Comparison of ENCODE assay signal across 8 cellular contexts in genomic region chr22:46578824-46579561, GRCh38. TPM values are rescaled to one million over a fixed set of nuclear protein-coding genes. Genes with fewer than 3 reads are reported as not detected.
A peak's percentile ranks its signal among the peaks of the same experiment; 100 is the strongest.
DNase-seq lines count a peak whose midpoint lies in the region; ATAC-seq and TF ChIP-seq lines count a peak whose summit lies in the region.

No MANE protein-coding gene starts in this region.

- CTCF ChIA-PET in PC-3 (lab: Charles Lee): no interaction called here

- no peak for TF ChIP-seq POLR2A in lower leg skin (IDR thresholded peaks at IDR 0.05)

- POLR2A ChIA-PET in PC-3 (lab: Charles Lee; ENCODE audit: unreplicated experiment): no interaction called here

- peaks cover 61% of the 10 kb centered on the region for H4K20me1 ChIP-seq in BLaER1
- no peaks in the 10 kb centered on the region for H4K20me1 ChIP-seq in PC-3 (ENCODE audit: low read length)

- H3K4me2 ChIP-seq in BLaER1: peak overlapping the region; percentile 100
- 0 out of 2 replicates have a peak overlapping the region, but pooled peaks have one; percentile 95 for H3K4me2 ChIP-seq in PC-3 (ENCODE audit: low read length)

- H3K36me3 ChIP-seq in BLaER1 (peaks cover 5% of the 10 kb centered on the region; the same call in 1 of the 2 replicates), PC-3 (ENCODE audit: low read depth, low read length) (no peaks in the 10 kb centered on the region)

- peaks cover 26% of the 10 kb centered on the region for H3K79me2 ChIP-seq in PC-3 (ENCODE audit: low read length)

- ATAC-seq in PC-3 (no peak), esophagus mucosa (peak; percentile 1), GM21528 (IDR thresholded peaks at IDR 0.05; ENCODE audit: low FRiP score, unreplicated experiment) (no peak)

- H3K4me1 Mint-ChIP-seq in neural crest cell: peaks cover 24% of the 10 kb centered on the region

- H3K4me1 ChIP-seq in BLaER1 (peaks cover 84% of the 10 kb centered on the region), PC-3 (ENCODE audit: insufficient read depth, low read length) (peaks cover 29% of the 10 kb centered on the region)

- DNase-seq in PC-3 (no peak), neural crest cell (ENCODE audit: low read depth, low spot score) (no peak), NCI-H2227 treated with DMSO at 0.1 percent for 48 hours (lab: John Stamatoyannopoulos, UW) (no peak), NCI-H1092 treated with DMSO at 0.1 percent for 48 hours (lab: John Stamatoyannopoulos, UW) (no peak), lower leg skin (ENCODE audit: low spot score in 2 of 2) (no peak)

- TF ChIP-seq CTCF in PC-3 (conservative IDR thresholded peaks at IDR 0.05; ENCODE audit: low read depth, low read length) (no peak), neural crest cell (conservative IDR thresholded peaks at IDR 0.05) (no peak), lower leg skin (IDR thresholded peaks at IDR 0.05) (no peak)

- H3K27ac ChIP-seq in BLaER1 (peak overlapping the region; percentile 95), PC-3 (ENCODE audit: low read length) (no peak overlapping the region)

- BruUV-seq in PC-3 (replicated peaks; lab: Mats Ljungman, UMichigan): no TSS peak

- H3K9me2 ChIP-seq in PC-3 (replicated peaks; ENCODE audit: low read length): no peaks in the 10 kb centered on the region

- H3K9me3 ChIP-seq in BLaER1: no peaks in the 10 kb centered on the region
- H3K9me3 ChIP-seq in PC-3 (ENCODE audit: low read length): no peaks in the 10 kb centered on the region

- intact Hi-C loops in PC-3 (cut with micrococcal nuclease): no loop called here
- intact Hi-C loops in lower leg skin (cut with DNase I; ENCODE audit: low total_unique reads): no loop called here

- no peaks in the 10 kb centered on the region for H3K9me3 Mint-ChIP-seq in neural crest cell

- H3K27me3 ChIP-seq in BLaER1 (no peaks in the 10 kb centered on the region), PC-3 (ENCODE audit: low read length) (no peaks in the 10 kb centered on the region)

- 22 to 54% methylated on average over 14 to 15 of the region's 15 CpGs for WGBS in lower leg skin, 2 donors

- H3K27ac Mint-ChIP-seq in neural crest cell (ENCODE audit: unreplicated experiment): peak overlapping the region; percentile 67

- H3K27me3 Mint-ChIP-seq in neural crest cell (ENCODE audit: low read depth): peaks cover 29% of the 10 kb centered on the region

- peaks cover 3% of the 10 kb centered on the region for H3F3A ChIP-seq in PC-3 (ENCODE audit: low read length, unreplicated experiment)

- H2AFZ ChIP-seq in PC-3 (ENCODE audit: low read length): no peak overlapping the region

- H3K4me3 ChIP-seq in BLaER1: peak overlapping the region; percentile 96
- H3K4me3 ChIP-seq in PC-3 (ENCODE audit: low read length): no peak overlapping the region
- no peak overlapping the region for H3K4me3 ChIP-seq in lower leg skin (ENCODE audit: low read depth, poor library complexity, severe bottlenecking)

- H3K9ac ChIP-seq in BLaER1 (peak overlapping the region; percentile 94), PC-3 (ENCODE audit: low read length) (no peak overlapping the region)

- H3K36me3 Mint-ChIP-seq in neural crest cell (ENCODE audit: low read depth): no peaks in the 10 kb centered on the region

- peak overlapping the region; percentile 88 for H3K4me3 Mint-ChIP-seq in neural crest cell

RNA-seq across cellular contexts. Expression of gene GRAMD4, which starts 41.2 kb away (rescaled TPM):
- total RNA-seq in PC-3 (2014; rRNA removed) (18.9 and 25.3 TPM in 2 replicates), esophagus mucosa (37.7 TPM), neural crest cell (32.3 and 34.1 TPM in 2 replicates), lower leg skin (100 to 1,000 TPM in 2 of 4 donors, 10 to 100 TPM in 2; 78.7 to 136 (median 117) TPM)

RNA-seq across cellular contexts. Expression of gene CELSR1, which starts 41.6 kb away (rescaled TPM):
- total RNA-seq in PC-3 (2014; rRNA removed) (14.2 and 19.3 TPM in 2 replicates), esophagus mucosa (36.0 TPM), neural crest cell (5.1 and 5.4 TPM in 2 replicates), lower leg skin (10 to 100 TPM; 31.7 to 72.7 (median 54.1) TPM)
